In the genomic region with DNA sequence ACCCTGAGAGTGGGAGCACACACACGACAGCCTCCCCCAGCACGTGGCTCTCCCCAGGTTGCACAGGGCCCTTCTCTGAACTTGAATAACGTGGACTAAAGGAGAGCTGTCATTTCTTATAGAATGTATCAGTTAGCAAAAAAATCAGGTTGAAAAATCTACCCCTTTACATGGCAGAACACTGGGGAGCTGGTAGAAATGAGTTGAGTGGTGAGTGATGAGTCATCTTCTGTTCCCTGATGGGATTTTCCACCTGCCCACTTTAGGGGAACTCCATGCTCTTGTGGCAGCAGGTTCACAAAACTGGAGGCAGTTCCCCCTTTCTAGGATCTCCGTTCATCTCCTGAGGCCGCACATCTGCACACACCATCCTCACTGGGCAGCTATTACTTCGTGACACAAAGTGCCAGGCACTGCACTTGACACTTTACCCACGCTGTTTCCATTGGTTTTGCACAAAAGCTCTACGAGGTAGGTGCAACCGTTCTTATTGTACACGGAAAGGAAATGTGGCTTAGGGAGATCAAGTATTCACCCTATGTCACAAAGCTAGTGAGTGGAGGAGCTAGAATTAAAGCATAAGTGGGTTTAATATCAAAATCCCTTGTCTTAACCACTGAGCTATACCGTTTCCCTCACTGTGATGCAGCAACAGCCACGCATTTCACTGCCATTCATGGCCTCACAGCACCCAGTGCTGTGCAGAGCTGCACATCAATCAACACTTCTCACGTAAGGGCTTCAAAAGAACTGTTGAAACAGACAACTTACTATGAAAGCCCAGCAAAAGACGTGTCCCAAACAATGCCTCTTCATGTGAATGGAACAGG, we compare ENCODE assay signal across 9 cellular contexts.
DNase-seq lines count a peak whose midpoint lies in the region; ATAC-seq, FAIRE-seq and TF ChIP-seq lines count a peak whose summit lies in the region.
"Had no signal": no experiment of that assay in that cellular context is flagged by ENCODE, and none has a peak within 500 bp of the region (broad histone marks: within the 10 kb centered on the region; RNA-seq: fewer than 3 reads in every experiment).

No MANE protein-coding gene starts in this region.

- H3K79me2 ChIP-seq in osteoblast (ENCODE audit: insufficient read depth, low read length) = peaks cover 27% of the 10 kb centered on the region

- intact Hi-C loops in activated CD8-positive, alpha-beta T cell treated with anti-CD3 and anti-CD28 coated beads for 36 hours (cut with micrococcal nuclease) = loop anchor here (5.0 kb wide), 1 partner anchor 34 kb away; no protein-coding TSS in a partner anchor

- ATAC-seq in HG02610 (IDR thresholded peaks at IDR 0.05; ENCODE audit: unreplicated experiment) (peak; percentile 33), HG02852 (IDR thresholded peaks at IDR 0.05; ENCODE audit: unreplicated experiment) (no peak)
- ATAC-seq in activated CD8-positive, alpha-beta T cell treated with anti-CD3 and anti-CD28 coated beads for 36 hours = peak; percentile 63

- no peak overlapping the region for H3K4me3 ChIP-seq in osteoblast (ENCODE audit: insufficient read depth, low read length)
- H3K4me3 ChIP-seq: lung had no signal

- peaks cover 60% of the 10 kb centered on the region for H3K36me3 Mint-ChIP-seq in activated CD8-positive, alpha-beta T cell treated with anti-CD3 and anti-CD28 coated beads for 36 hours (ENCODE audit: low read depth)
- no peaks in the 10 kb centered on the region for H3K36me3 Mint-ChIP-seq in glutamatergic neuron (ENCODE audit: unreplicated experiment)

- peaks cover 86% of the 10 kb centered on the region for H3K4me1 Mint-ChIP-seq in activated CD8-positive, alpha-beta T cell treated with anti-CD3 and anti-CD28 coated beads for 36 hours (ENCODE audit: low read depth)
- peaks cover 48% of the 10 kb centered on the region for H3K4me1 Mint-ChIP-seq in glutamatergic neuron (ENCODE audit: low read depth, unreplicated experiment)

- no peak for TF ChIP-seq CTCF in activated CD8-positive, alpha-beta T cell treated with anti-CD3 and anti-CD28 coated beads for 36 hours (IDR thresholded peaks at IDR 0.05)
- no peak for TF ChIP-seq CTCF in glutamatergic neuron (IDR thresholded peaks at IDR 0.05; ENCODE audit: partially characterized antibody, unreplicated experiment)
- TF ChIP-seq CTCF in D721Med (IDR thresholded peaks at IDR 0.05; ENCODE audit: insufficient read depth, missing control alignments) = no peak
- no peak for TF ChIP-seq CTCF in osteoblast (IDR thresholded peaks at IDR 0.05; ENCODE audit: extremely low read depth, low read depth, low read length)

- H3K36me3 ChIP-seq in osteoblast (ENCODE audit: insufficient read depth, low read length) = peaks cover 35% of the 10 kb centered on the region

- peaks cover 21% of the 10 kb centered on the region for H3K4me1 ChIP-seq in osteoblast (ENCODE audit: insufficient read depth, low read length)

- H3K27me3 ChIP-seq in osteoblast (ENCODE audit: insufficient read depth, low read length) = no peaks in the 10 kb centered on the region

- H3K9me3 ChIP-seq in osteoblast (ENCODE audit: low read depth, low read length) = no peaks in the 10 kb centered on the region

- H3K4me2 ChIP-seq in osteoblast (ENCODE audit: insufficient read depth, low read length) = no peak overlapping the region

- no peak overlapping the region for H3K27ac ChIP-seq in osteoblast (ENCODE audit: low read depth, low read length)

- no peak overlapping the region for H2AFZ ChIP-seq in osteoblast (ENCODE audit: low read length)

- CTCF ChIA-PET in activated CD8-positive, alpha-beta T cell treated with anti-CD3 and anti-CD28 coated beads for 36 hours (lab: Charles Lee) = interaction anchor here (1.1 to 7.1 kb wide), 10 partner anchors 8 to 207 kb away, joined by 3 to 57 read pairs (median 6); no protein-coding TSS in a partner anchor

- H3K4me3 Mint-ChIP-seq in activated CD8-positive, alpha-beta T cell treated with anti-CD3 and anti-CD28 coated beads for 36 hours = peak overlapping the region; percentile 34
- peak overlapping the region; percentile 9 for H3K4me3 Mint-ChIP-seq in glutamatergic neuron (ENCODE audit: unreplicated experiment)

- peak overlapping the region; percentile 93 for H3K27ac Mint-ChIP-seq in activated CD8-positive, alpha-beta T cell treated with anti-CD3 and anti-CD28 coated beads for 36 hours
- peak overlapping the region; percentile 13 for H3K27ac Mint-ChIP-seq in glutamatergic neuron (ENCODE audit: unreplicated experiment)

- FAIRE-seq in D721Med (lab: Jason Lieb, UNC) = no peak

- no peaks in the 10 kb centered on the region for H3K27me3 Mint-ChIP-seq in activated CD8-positive, alpha-beta T cell treated with anti-CD3 and anti-CD28 coated beads for 36 hours
- peaks cover 2% of the 10 kb centered on the region for H3K27me3 Mint-ChIP-seq in glutamatergic neuron (ENCODE audit: unreplicated experiment)

- H4K20me1 ChIP-seq in osteoblast (ENCODE audit: insufficient read depth, low read length) = peaks cover 8% of the 10 kb centered on the region

- POLR2A ChIA-PET in activated CD8-positive, alpha-beta T cell treated with anti-CD3 and anti-CD28 coated beads for 36 hours (lab: Charles Lee) = interaction anchor here (0.7 to 9.1 kb wide), 13 partner anchors 7 to 206 kb away, joined by 3 to 79 read pairs (median 4); no protein-coding TSS in a partner anchor

- no peaks in the 10 kb centered on the region for H3K9me3 Mint-ChIP-seq in activated CD8-positive, alpha-beta T cell treated with anti-CD3 and anti-CD28 coated beads for 36 hours
- peaks cover 4% of the 10 kb centered on the region for H3K9me3 Mint-ChIP-seq in glutamatergic neuron (ENCODE audit: unreplicated experiment)

- DNase-seq in activated CD8-positive, alpha-beta T cell treated with anti-CD3 and anti-CD28 coated beads for 36 hours = peak; percentile 87
- DNase-seq in glutamatergic neuron = no peak
- DNase-seq in stimulated activated CD8-positive, alpha-beta memory T cell treated with anti-CD3 and anti-CD28 coated beads, Interleukin-15, amount 100 ng/mL, for 48 hours (ENCODE audit: low read depth in 2 of 2) = peak; percentile 61 to 72
- DNase-seq in D721Med (ENCODE audit: insufficient read length, low spot score) = no peak
- DNase-seq in osteoblast (ENCODE audit: insufficient read length, low spot score, missing footprints) = no peak
- DNase-seq in epidermal melanocyte (ENCODE audit: insufficient read length, low spot score) = no peak

Comparison
In these comparisons a context has a peak if more than half of its experiments do, and no peak if none do; other contexts are left out.
1. DNase-seq: peak in activated CD8-positive, alpha-beta T cell treated with anti-CD3 and anti-CD28 coated beads for 36 hours (single experiment) and stimulated activated CD8-positive, alpha-beta memory T cell treated with anti-CD3 and anti-CD28 coated beads, Interleukin-15, amount 100 ng/mL, for 48 hours (2 of 2); none in glutamatergic neuron (single experiment), D721Med (single experiment), osteoblast (single experiment) and epidermal melanocyte (single experiment).